ENCODE assay signal across 9 cellular contexts in the genomic region with DNA sequence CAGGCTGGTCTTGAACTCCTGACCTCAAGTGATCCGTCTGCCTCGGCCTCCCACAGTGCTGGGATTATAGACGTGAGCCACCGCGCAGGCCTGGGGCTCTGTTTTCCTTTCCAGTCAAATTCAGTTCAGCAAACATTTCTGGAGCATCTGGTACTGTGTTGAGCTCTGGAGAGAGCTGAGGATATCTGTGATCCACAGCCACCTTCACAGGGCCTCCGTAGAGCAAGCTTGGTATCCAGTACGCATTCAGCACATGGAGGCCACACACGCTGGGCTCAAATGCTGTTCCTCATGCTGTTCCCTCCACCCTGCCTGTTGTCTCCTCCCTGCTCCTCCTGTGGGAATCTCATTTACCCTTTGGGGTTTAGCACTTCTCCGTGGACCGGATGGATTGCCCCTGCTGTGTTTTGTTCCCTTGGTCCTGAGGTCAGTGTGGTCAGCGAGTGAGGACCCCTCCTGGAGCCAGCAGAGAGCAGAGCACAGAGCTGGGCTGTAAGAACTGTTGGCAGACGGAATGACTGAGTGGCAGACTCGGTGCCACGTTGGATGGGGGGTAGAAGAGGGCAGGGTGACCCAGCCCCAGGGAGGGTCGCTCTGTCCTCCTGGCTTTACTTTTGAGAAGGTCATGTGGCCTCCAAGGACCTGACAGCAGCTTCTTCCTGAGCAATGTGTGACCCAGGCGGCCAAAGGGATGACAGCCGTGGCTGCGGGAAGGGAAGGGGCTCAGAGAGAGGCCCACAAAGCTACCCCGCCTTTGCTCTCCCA. TPM values are rescaled to one million over a fixed set of nuclear protein-coding genes. Genes with fewer than 3 reads are reported as not detected.
DNase-seq lines count a peak whose midpoint lies in the region; ATAC-seq, FAIRE-seq and TF ChIP-seq lines count a peak whose summit lies in the region.
"Had no signal": no experiment of that assay in that cellular context is flagged by ENCODE, and none has a peak within 500 bp of the region (broad histone marks: within the 10 kb centered on the region; RNA-seq: fewer than 3 reads in every experiment).

No MANE protein-coding gene starts in this region.

- no peak overlapping the region for H3K18ac ChIP-seq in trophoblast cell (ENCODE audit: low read length)

- H4K8ac ChIP-seq in trophoblast cell (ENCODE audit: low read depth, low read length): no peak overlapping the region

- no peak overlapping the region for H2BK120ac ChIP-seq in trophoblast cell (ENCODE audit: insufficient read depth, low read length, poor library complexity)

- no peak overlapping the region for H3K14ac ChIP-seq in trophoblast cell (ENCODE audit: low read length)

- no peaks in the 10 kb centered on the region for H3K36me3 ChIP-seq in RWPE2 (ENCODE audit: low read depth)
- peaks cover 0 to 1% of the 10 kb centered on the region in 2 donors for H3K36me3 ChIP-seq in esophagus (ENCODE audit: control insufficient read depth in 2 of 2, insufficient read depth in 2 of 2, low read length in 1 of 2)
- H3K36me3 ChIP-seq in trophoblast cell (ENCODE audit: control insufficient read depth in 1 of 2, insufficient read depth in 2 of 2, low read length in 2 of 2): no peaks in the 10 kb centered on the region
- H3K36me3 ChIP-seq: SJSA1 had no signal

- no peak overlapping the region for H2BK12ac ChIP-seq in trophoblast cell (ENCODE audit: low read length)

- ATAC-seq in RWPE2 (ENCODE audit: low read depth) (no peak), HG03439 (IDR thresholded peaks at IDR 0.05; ENCODE audit: unreplicated experiment) (no peak), GM21576 (IDR thresholded peaks at IDR 0.05; ENCODE audit: unreplicated experiment) (no peak)

- H3K79me2 ChIP-seq in trophoblast cell (ENCODE audit: control insufficient read depth, insufficient read depth, low read length, poor library complexity): no peaks in the 10 kb centered on the region

- no peaks in the 10 kb centered on the region for H3K27me3 ChIP-seq in RWPE2 (ENCODE audit: insufficient read depth, poor library complexity, severe bottlenecking)
- H3K27me3 ChIP-seq in esophagus (ENCODE audit: control insufficient read depth in 1 of 2, insufficient read depth in 2 of 2, low read length in 2 of 2): no peaks in the 10 kb centered on the region
- no peaks in the 10 kb centered on the region for H3K27me3 ChIP-seq in trophoblast cell (ENCODE audit: insufficient read depth, low read length)
- H3K27me3 ChIP-seq: SJSA1 had no signal

- H3K9ac ChIP-seq in trophoblast cell (ENCODE audit: low read length): no peak overlapping the region

- 77 to 83% methylated on average over 19 of the region's 19 CpGs for WGBS in esophagus, 2 donors
- no CpG with 5 or more reads among the region's 19 CpGs for WGBS in trophoblast cell (ENCODE audit: extremely low coverage, insufficient coverage, insufficient read length)

- H2BK5ac ChIP-seq in trophoblast cell (ENCODE audit: low read depth, low read length, poor library complexity): no peak overlapping the region

- peak overlapping the region; percentile 72 for H3K4me3 ChIP-seq in GM12864 (ENCODE audit: low read depth, low read length)
- peak overlapping the region; percentile 46 for H3K4me3 ChIP-seq in RWPE2 (ENCODE audit: severe bottlenecking)
- H3K4me3 ChIP-seq in esophagus (ENCODE audit: low read depth in 1 of 2, low read length in 2 of 2): peak overlapping the region; percentile 67 to 71
- H3K4me3 ChIP-seq in trophoblast cell (ENCODE audit: low read depth, low read length): no peak overlapping the region
- H3K4me3 ChIP-seq: SJSA1 had no signal

- H3K4me1 ChIP-seq in RWPE2 (ENCODE audit: insufficient read depth, poor library complexity, severe bottlenecking): no peaks in the 10 kb centered on the region
- H3K4me1 ChIP-seq in esophagus (ENCODE audit: control insufficient read depth in 2 of 2, insufficient read depth in 2 of 2, low read length in 1 of 2): peaks cover 2 to 27% of the 10 kb centered on the region in 2 donors
- H3K4me1 ChIP-seq in trophoblast cell (ENCODE audit: control insufficient read depth in 1 of 2, insufficient read depth in 2 of 2, low read length in 2 of 2): peaks cover 4% of the 10 kb centered on the region in 2 experiments

- H2AK5ac ChIP-seq in trophoblast cell (ENCODE audit: low read length): no peak overlapping the region

- H4K91ac ChIP-seq in trophoblast cell (ENCODE audit: low read depth, low read length): no peak overlapping the region

- DNase-seq in GM12864 (ENCODE audit: low read depth) (no peak), RWPE2 (ENCODE audit: low spot score) (no peak), trophoblast cell (no peak), HTR-8/SVneo (ENCODE audit: insufficient read length, low spot score) (no peak), NCI-H2107 (lab: John Stamatoyannopoulos, UW) (no peak)

- no peak overlapping the region for H3K27ac ChIP-seq in RWPE2 (ENCODE audit: poor library complexity, severe bottlenecking)
- peak overlapping the region in 1 of 2 donors; percentile 44 for H3K27ac ChIP-seq in esophagus (ENCODE audit: low read depth in 2 of 2, low read length in 1 of 2)
- no peak overlapping the region for H3K27ac ChIP-seq in trophoblast cell (ENCODE audit: low read depth, low read length)
- H3K27ac ChIP-seq: SJSA1 had no signal

- H2AFZ ChIP-seq in trophoblast cell (ENCODE audit: insufficient read depth, low read length, poor library complexity): no peak overlapping the region

- TF ChIP-seq CTCF in GM12864 (IDR thresholded peaks at IDR 0.05; ENCODE audit: low read depth, low read length, missing control alignments) (no peak), RWPE2 (IDR thresholded peaks at IDR 0.05; ENCODE audit: poor library complexity, severe bottlenecking) (no peak)

- no peaks in the 10 kb centered on the region for H3K79me1 ChIP-seq in trophoblast cell (ENCODE audit: low read length)

- no peak overlapping the region for H3K4ac ChIP-seq in trophoblast cell (ENCODE audit: low read depth, low read length)

- H3K9me3 ChIP-seq in RWPE2 (ENCODE audit: severe bottlenecking): no peaks in the 10 kb centered on the region
- no peaks in the 10 kb centered on the region for H3K9me3 ChIP-seq in esophagus (ENCODE audit: control insufficient read depth in 2 of 2, insufficient read depth in 1 of 2, low read depth in 1 of 2, low read length in 1 of 2)
- no peaks in the 10 kb centered on the region for H3K9me3 ChIP-seq in trophoblast cell (ENCODE audit: insufficient read depth, low read depth, low read length)
- H3K9me3 ChIP-seq: SJSA1 had no signal

- H3K23ac ChIP-seq in trophoblast cell (ENCODE audit: low read length): no peak overlapping the region

- no peak for FAIRE-seq in HTR-8/SVneo (lab: Jason Lieb, UNC)

- no peak overlapping the region for H4K12ac ChIP-seq in trophoblast cell (ENCODE audit: low read depth, low read length)

- peak overlapping the region; percentile 93 for H3K4me2 ChIP-seq in trophoblast cell (ENCODE audit: low read length)

RNA-seq across cellular contexts. Expression of gene RPS6KL1, which starts 0.9 kb away (rescaled TPM):
- polyA plus RNA-seq in esophagus: 1 to 10 TPM; 2.8 to 3.0 TPM
- 0.31 and 0.67 TPM in 2 replicates for polyA plus RNA-seq in trophoblast cell (2013)

RNA-seq across cellular contexts. Expression of gene PGF, which starts 33.2 kb away (rescaled TPM):
- polyA plus RNA-seq in esophagus: 1 to 10 TPM; 2.4 to 2.5 TPM
- polyA plus RNA-seq in trophoblast cell (2013): 746 and 849 TPM in 2 replicates

RNA-seq across cellular contexts. Expression of gene DLST, which starts 40.5 kb away (rescaled TPM):
- 10 to 100 TPM; 31.0 to 56.5 TPM for polyA plus RNA-seq in esophagus
- 46.1 and 47.0 TPM in 2 replicates for polyA plus RNA-seq in trophoblast cell (2013)

RNA-seq across cellular contexts. Expression of gene PROX2, which starts 46.2 kb away (rescaled TPM):
- polyA plus RNA-seq in esophagus: not detected
- polyA plus RNA-seq in trophoblast cell (2013): 0.01 TPM in 2 replicates
